ENCODE assay signal across 2 cellular contexts in the genomic region with DNA sequence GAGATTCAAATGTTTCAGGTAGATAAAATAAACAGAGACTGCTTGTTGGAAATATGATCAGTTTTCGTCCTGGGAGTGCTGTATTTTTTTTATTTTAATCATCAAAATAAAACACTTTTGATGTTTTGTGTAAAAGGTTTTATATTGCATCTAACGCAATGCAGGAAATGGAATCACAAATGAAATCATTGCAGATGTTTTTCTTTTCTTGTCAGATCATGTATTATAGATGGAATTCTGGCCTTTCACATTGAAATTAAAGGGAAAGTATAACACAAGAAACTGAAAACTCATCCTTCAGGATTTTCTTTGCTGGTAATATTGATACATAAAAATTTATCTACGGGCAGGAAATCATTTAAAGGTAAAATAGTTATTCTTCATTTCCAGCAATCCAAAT.
TF ChIP-seq lines count a peak whose summit lies in the region.

No MANE protein-coding gene starts in this region.

TF ChIP-seq in liver, 16 proteins besides CTCF, POLR2A, EP300 and RAD21:
- TF ChIP-seq EGR1 (IDR thresholded peaks at IDR 0.05; ENCODE audit: low read depth in 2 of 2) (no peak), HNF4G (IDR thresholded peaks at IDR 0.05) (no peak), TAF1 (conservative IDR thresholded peaks at IDR 0.05) (no peak), NR2F2 (IDR thresholded peaks at IDR 0.05) (no peak), JUND (IDR thresholded peaks at IDR 0.05) (no peak), RXRA (IDR thresholded peaks at IDR 0.05) (no peak), SP1 (IDR thresholded peaks at IDR 0.05) (no peak), GABPA (IDR thresholded peaks at IDR 0.05 in 1 of 2, conservative IDR thresholded peaks at IDR 0.05 in 1 of 2) (no peak), MAX (IDR thresholded peaks at IDR 0.05) (no peak), FOXA2 (IDR thresholded peaks at IDR 0.05) (no peak), YY1 (IDR thresholded peaks at IDR 0.05) (no peak), FOXA1 (IDR thresholded peaks at IDR 0.05) (no peak), HNF4A (conservative IDR thresholded peaks at IDR 0.05) (no peak), ZBTB33 (IDR thresholded peaks at IDR 0.05) (no peak)
- TF ChIP-seq, protein P1, sequence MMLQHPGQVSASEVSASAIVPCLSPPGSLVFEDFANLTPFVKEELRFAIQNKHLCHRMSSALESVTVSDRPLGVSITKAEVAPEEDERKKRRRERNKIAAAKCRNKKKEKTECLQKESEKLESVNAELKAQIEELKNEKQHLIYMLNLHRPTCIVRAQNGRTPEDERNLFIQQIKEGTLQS (IDR thresholded peaks at IDR 0.05): no peak
- TF ChIP-seq, protein P2, sequence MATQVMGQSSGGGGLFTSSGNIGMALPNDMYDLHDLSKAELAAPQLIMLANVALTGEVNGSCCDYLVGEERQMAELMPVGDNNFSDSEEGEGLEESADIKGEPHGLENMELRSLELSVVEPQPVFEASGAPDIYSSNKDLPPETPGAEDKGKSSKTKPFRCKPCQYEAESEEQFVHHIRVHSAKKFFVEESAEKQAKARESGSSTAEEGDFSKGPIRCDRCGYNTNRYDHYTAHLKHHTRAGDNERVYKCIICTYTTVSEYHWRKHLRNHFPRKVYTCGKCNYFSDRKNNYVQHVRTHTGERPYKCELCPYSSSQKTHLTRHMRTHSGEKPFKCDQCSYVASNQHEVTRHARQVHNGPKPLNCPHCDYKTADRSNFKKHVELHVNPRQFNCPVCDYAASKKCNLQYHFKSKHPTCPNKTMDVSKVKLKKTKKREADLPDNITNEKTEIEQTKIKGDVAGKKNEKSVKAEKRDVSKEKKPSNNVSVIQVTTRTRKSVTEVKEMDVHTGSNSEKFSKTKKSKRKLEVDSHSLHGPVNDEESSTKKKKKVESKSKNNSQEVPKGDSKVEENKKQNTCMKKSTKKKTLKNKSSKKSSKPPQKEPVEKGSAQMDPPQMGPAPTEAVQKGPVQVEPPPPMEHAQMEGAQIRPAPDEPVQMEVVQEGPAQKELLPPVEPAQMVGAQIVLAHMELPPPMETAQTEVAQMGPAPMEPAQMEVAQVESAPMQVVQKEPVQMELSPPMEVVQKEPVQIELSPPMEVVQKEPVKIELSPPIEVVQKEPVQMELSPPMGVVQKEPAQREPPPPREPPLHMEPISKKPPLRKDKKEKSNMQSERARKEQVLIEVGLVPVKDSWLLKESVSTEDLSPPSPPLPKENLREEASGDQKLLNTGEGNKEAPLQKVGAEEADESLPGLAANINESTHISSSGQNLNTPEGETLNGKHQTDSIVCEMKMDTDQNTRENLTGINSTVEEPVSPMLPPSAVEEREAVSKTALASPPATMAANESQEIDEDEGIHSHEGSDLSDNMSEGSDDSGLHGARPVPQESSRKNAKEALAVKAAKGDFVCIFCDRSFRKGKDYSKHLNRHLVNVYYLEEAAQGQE (IDR thresholded peaks at IDR 0.05): no peak

TF ChIP-seq in HepG2, 621 proteins besides CTCF, POLR2A, EP300 and RAD21:
- TF ChIP-seq, protein P3, sequence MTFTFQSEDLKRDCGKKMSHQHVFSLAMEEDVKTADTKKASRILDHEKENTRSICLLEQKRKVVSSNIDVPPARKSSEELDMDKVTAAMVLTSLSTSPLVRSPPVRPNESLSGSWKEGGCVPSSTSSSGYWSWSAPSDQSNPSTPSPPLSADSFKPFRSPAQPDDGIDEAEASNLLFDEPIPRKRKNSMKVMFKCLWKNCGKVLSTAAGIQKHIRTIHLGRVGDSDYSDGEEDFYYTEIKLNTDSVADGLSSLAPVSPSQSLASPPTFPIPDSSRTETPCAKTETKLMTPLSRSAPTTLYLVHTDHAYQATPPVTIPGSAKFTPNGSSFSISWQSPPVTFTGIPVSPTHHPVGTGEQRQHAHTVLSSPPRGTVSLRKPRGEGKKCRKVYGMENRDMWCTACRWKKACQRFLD (CRISPR knock-in tag; IDR thresholded peaks at IDR 0.05; ENCODE audit: borderline replicate concordance): no peak
- TF ChIP-seq TCF7L2 (IDR thresholded peaks at IDR 0.05; ENCODE audit: low read depth, low read length) (no peak), BRD4 (CRISPR knock-in tag; IDR thresholded peaks at IDR 0.05) (no peak), MIXL1 (CRISPR knock-in tag; IDR thresholded peaks at IDR 0.05) (no peak), ZNF709 (CRISPR knock-in tag; IDR thresholded peaks at IDR 0.05) (no peak), ZIK1 (CRISPR knock-in tag; IDR thresholded peaks at IDR 0.05; ENCODE audit: borderline replicate concordance, low read depth) (no peak), NONO (IDR thresholded peaks at IDR 0.05) (no peak), NONO (CRISPR knock-in tag; conservative IDR thresholded peaks at IDR 0.05) (no peak), AHR (CRISPR knock-in tag; IDR thresholded peaks at IDR 0.05) (no peak), ZFP36 (IDR thresholded peaks at IDR 0.05; ENCODE audit: borderline replicate concordance, low read depth, low read length, partially characterized antibody) (no peak), LBX2 (CRISPR knock-in tag; IDR thresholded peaks at IDR 0.05; ENCODE audit: borderline replicate concordance) (no peak)
- TF ChIP-seq, protein P4, sequence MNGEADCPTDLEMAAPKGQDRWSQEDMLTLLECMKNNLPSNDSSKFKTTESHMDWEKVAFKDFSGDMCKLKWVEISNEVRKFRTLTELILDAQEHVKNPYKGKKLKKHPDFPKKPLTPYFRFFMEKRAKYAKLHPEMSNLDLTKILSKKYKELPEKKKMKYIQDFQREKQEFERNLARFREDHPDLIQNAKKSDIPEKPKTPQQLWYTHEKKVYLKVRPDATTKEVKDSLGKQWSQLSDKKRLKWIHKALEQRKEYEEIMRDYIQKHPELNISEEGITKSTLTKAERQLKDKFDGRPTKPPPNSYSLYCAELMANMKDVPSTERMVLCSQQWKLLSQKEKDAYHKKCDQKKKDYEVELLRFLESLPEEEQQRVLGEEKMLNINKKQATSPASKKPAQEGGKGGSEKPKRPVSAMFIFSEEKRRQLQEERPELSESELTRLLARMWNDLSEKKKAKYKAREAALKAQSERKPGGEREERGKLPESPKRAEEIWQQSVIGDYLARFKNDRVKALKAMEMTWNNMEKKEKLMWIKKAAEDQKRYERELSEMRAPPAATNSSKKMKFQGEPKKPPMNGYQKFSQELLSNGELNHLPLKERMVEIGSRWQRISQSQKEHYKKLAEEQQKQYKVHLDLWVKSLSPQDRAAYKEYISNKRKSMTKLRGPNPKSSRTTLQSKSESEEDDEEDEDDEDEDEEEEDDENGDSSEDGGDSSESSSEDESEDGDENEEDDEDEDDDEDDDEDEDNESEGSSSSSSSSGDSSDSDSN (CRISPR knock-in tag; IDR thresholded peaks at IDR 0.05): no peak
